Comparison of ENCODE assay signal across 9 cellular contexts in the genomic region with DNA sequence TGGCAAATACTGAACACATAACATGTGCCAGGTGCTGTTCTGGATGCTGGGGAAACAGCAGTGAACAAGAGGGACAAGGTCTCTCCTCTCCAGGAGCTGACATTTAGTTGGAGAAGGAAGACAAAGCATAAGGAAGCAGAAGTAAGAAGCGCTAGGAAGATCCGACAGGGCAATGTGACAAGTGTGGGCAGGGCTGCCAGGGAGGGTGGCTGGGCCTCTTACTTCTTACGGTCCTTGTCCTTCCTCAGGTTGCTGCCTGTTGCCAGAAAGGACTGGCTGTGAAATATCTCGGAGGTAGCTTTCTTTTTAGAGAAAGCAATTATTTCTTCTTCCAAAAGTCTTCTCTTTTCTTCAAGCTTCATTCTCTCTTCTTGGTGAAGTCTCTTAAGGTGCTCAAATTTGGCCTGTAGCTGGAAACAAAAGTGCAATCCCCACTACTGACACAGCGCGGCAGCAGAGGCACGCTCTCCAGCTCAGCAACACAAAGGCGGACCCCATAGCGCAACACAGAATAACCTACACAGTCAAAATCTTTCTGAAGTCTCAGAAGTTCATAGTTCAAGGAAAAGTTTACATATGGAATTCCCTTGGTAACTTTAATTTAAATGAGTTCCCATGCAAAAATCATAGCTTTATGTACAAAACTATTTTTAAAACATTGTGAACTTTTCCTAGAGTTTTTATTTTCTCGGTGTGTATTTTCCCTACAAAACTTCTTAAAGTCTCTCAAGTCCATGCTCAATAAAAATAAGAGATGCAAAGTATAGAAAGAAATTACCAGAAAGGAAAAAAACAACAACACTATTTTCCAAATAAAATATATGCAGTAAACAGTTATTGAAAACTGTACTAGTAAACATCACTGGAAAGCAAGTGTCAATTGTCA.
DNase-seq lines count a peak whose midpoint lies in the region; TF ChIP-seq lines count a peak whose summit lies in the region.
"Had no signal": no experiment of that assay in that cellular context is flagged by ENCODE, and none has a peak within 500 bp of the region (broad histone marks: within the 10 kb centered on the region; RNA-seq: fewer than 3 reads in every experiment).

No MANE protein-coding gene starts in this region.

- peak; percentile 97 for TF ChIP-seq CTCF in NB4 (IDR thresholded peaks at IDR 0.05; ENCODE audit: low read depth, low read length)
- TF ChIP-seq CTCF in brain (conservative IDR thresholded peaks at IDR 0.05): peak; percentile 97

- H3K27ac Mint-ChIP-seq in brain: peak overlapping the region in 4 of 5 experiments; percentile 6 to 59 (median 25)
- H3K27ac Mint-ChIP-seq: dendritic cell treated with granulocyte-macrophage colony-stimulating factor and Interleukin-4, amounts not matched to agents 40 ng/mL and 50 ng/mL, for 4 days had no signal

- DNase-seq in EH (ENCODE audit: low read depth) (peak; percentile 68), H4 (ENCODE audit: low spot score) (peak; percentile 29), NB4 (ENCODE audit: low read depth) (peak; percentile 75), UCSD-AML1 (lab: John Stamatoyannopoulos, UW; ENCODE audit: unreplicated experiment) (peak; percentile 70), iPS-NIHi7 (ENCODE audit: extremely low spot score) (peak; percentile 62), HuH-7.5 (ENCODE audit: low spot score) (no peak)
- DNase-seq in stimulated activated CD4-positive, alpha-beta T cell treated with anti-CD3 and anti-CD28 coated beads, Interleukin-15, amount 100 ng/mL, for 48 hours (ENCODE audit: low read depth in 2 of 2): peak; percentile 14 to 41

- TF ChIP-seq POLR2A in NB4 (IDR thresholded peaks at IDR 0.05; ENCODE audit: extremely low read depth, insufficient read length): no peak

- no peaks in the 10 kb centered on the region for H3K9me3 Mint-ChIP-seq in brain
- H3K9me3 Mint-ChIP-seq: dendritic cell treated with granulocyte-macrophage colony-stimulating factor and Interleukin-4, amounts not matched to agents 40 ng/mL and 50 ng/mL, for 4 days had no signal

- peaks cover 5% of the 10 kb centered on the region for H3K4me1 Mint-ChIP-seq in brain

- no peak overlapping the region for H3K4me3 ChIP-seq in NB4 (ENCODE audit: low read depth, low read length)

- peaks cover 16% of the 10 kb centered on the region for H3K36me3 Mint-ChIP-seq in brain

- peak overlapping the region in 1 of 5 experiments; percentile 12 for H3K4me3 Mint-ChIP-seq in brain
- H3K4me3 Mint-ChIP-seq: dendritic cell treated with granulocyte-macrophage colony-stimulating factor and Interleukin-4, amounts not matched to agents 40 ng/mL and 50 ng/mL, for 4 days had no signal

- no peaks in the 10 kb centered on the region for H3K27me3 Mint-ChIP-seq in brain
